8 cellular contexts compared by ENCODE assay signal in the genomic region with DNA sequence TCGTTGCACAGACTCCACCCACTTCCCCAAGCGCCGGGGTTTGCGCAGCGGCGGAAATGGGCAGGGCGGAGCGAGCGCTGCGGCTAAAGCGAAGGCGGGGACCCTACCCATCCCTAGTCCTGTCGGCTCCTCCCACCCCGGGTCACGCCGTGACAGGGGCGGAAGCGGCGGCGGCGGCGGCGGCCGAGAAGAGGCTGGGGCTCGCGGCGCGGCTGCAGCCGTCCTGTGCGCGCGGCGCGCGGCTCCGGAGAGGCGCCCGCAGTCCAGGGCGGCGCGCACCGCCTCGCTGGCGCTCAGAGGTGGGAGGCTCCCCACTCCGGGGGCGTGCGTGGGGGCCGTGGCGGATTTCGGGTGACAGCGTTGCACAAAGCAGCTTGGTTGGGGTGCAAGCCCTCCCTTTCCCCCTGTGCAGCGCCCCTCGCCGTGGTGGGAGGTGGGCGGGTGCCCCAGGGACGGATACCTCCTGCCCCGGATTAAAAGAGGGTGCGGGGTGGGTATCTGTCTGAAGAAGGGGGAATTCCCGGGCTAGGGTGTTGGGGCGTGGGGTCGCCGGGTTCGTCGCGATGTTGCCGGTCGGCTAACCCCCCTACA. TPM values are rescaled to one million over a fixed set of nuclear protein-coding genes. Genes with fewer than 3 reads are reported as not detected.
A peak's percentile ranks its signal among the peaks of the same experiment; 100 is the strongest.
DNase-seq lines count a peak whose midpoint lies in the region; ATAC-seq, FAIRE-seq and TF ChIP-seq lines count a peak whose summit lies in the region.

A gene with protein sequence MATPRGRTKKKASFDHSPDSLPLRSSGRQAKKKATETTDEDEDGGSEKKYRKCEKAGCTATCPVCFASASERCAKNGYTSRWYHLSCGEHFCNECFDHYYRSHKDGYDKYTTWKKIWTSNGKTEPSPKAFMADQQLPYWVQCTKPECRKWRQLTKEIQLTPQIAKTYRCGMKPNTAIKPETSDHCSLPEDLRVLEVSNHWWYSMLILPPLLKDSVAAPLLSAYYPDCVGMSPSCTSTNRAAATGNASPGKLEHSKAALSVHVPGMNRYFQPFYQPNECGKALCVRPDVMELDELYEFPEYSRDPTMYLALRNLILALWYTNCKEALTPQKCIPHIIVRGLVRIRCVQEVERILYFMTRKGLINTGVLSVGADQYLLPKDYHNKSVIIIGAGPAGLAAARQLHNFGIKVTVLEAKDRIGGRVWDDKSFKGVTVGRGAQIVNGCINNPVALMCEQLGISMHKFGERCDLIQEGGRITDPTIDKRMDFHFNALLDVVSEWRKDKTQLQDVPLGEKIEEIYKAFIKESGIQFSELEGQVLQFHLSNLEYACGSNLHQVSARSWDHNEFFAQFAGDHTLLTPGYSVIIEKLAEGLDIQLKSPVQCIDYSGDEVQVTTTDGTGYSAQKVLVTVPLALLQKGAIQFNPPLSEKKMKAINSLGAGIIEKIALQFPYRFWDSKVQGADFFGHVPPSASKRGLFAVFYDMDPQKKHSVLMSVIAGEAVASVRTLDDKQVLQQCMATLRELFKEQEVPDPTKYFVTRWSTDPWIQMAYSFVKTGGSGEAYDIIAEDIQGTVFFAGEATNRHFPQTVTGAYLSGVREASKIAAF (plus strand): TSS at position 150 of the 591 bp plus-strand sequence. CDS start 4,474 bp downstream, outside the sequence.

- peak within 1 kb of the TSS; percentile 85 for H3K9ac ChIP-seq in SU-DHL-6 (ENCODE audit: low read length)

- peak; percentile 91 for FAIRE-seq in GM12891 (lab: Jason Lieb, UNC)

- DNase-seq in GM12891 (ENCODE audit: insufficient read length, low spot score) (peak; percentile 93), NCI-H1092 (lab: John Stamatoyannopoulos, UW) (peak; percentile 94), amniotic stem cell (lab: John Stamatoyannopoulos, UW) (peak; percentile 91), right atrium auricular region (ENCODE audit: low spot score) (peak; percentile 97), pulmonary artery endothelial cell (ENCODE audit: low read depth, low spot score) (peak; percentile 92), HK-2 (ENCODE audit: unreplicated experiment) (no peak)

- H3K36me3 ChIP-seq in SU-DHL-6 (ENCODE audit: low read length) (peaks cover 8% of the 10 kb centered on the region; the same call in 1 of the 2 replicates), right atrium auricular region (peaks cover 9% of the 10 kb centered on the region)

- H3K79me2 ChIP-seq in SU-DHL-6 (ENCODE audit: insufficient read depth, low read length), result peaks cover 5% of the 10 kb centered on the region; the same call in 1 of the 2 replicates

- TF ChIP-seq CTCF in SU-DHL-6 (IDR thresholded peaks at IDR 0.05; ENCODE audit: insufficient read depth, low read length, poor library complexity, severe bottlenecking), result no peak
- TF ChIP-seq CTCF in right atrium auricular region (IDR thresholded peaks at IDR 0.05), result no peak

- H4K20me1 ChIP-seq in SU-DHL-6 (ENCODE audit: low read depth, low read length), result no peaks in the 10 kb centered on the region

- H3K4me2 ChIP-seq in SU-DHL-6 (ENCODE audit: low read depth, low read length, poor library complexity, severe bottlenecking), result peak within 1 kb of the TSS; percentile 81

- peak within 1 kb of the TSS; percentile 96 for H2AFZ ChIP-seq in SU-DHL-6 (ENCODE audit: low read depth, low read length, severe bottlenecking)

- H3K27me3 ChIP-seq in SU-DHL-6 (ENCODE audit: low read length) (no peaks in the 10 kb centered on the region), right atrium auricular region (no peaks in the 10 kb centered on the region)

- H3K4me3 ChIP-seq in SU-DHL-6 (ENCODE audit: insufficient read depth, low read length, poor library complexity, severe bottlenecking), result peak within 1 kb of the TSS; percentile 88
- peak within 1 kb of the TSS; percentile 94 to 97 for H3K4me3 ChIP-seq in right atrium auricular region

- H3K4me1 ChIP-seq in right atrium auricular region, result peaks cover 0 to 19% of the 10 kb centered on the region in 2 donors

- H3K9me2 ChIP-seq in SU-DHL-6 (replicated peaks; ENCODE audit: insufficient read depth, low read length), result no peaks in the 10 kb centered on the region

- no peak; the same call in 1 of the 2 replicates for TF ChIP-seq POLR2A in GM12891 (IDR thresholded peaks at IDR 0.05; ENCODE audit: low read depth, low read length)

- H3F3A ChIP-seq in SU-DHL-6 (ENCODE audit: insufficient read depth), result peaks cover 19% of the 10 kb centered on the region

- H3K9me3 ChIP-seq in SU-DHL-6 (ENCODE audit: insufficient read depth, low read length) (no peaks in the 10 kb centered on the region), right atrium auricular region (no peaks in the 10 kb centered on the region)

- peak; percentile 88 for ATAC-seq in HG02610 (IDR thresholded peaks at IDR 0.05; ENCODE audit: unreplicated experiment)

- H3K27ac ChIP-seq in SU-DHL-6 (ENCODE audit: low read depth, low read length), result peak within 1 kb of the TSS; percentile 73
- H3K27ac ChIP-seq in right atrium auricular region, result peak within 1 kb of the TSS; percentile 82 to 87

TF ChIP-seq in GM12891, 5 proteins besides CTCF, POLR2A, EP300 and RAD21:
- peak; percentile 18; the same call in 1 of the 2 replicates for TF ChIP-seq POU2F2 (IDR thresholded peaks at IDR 0.05; ENCODE audit: low read depth, low read length)
- no peak for TF ChIP-seq PAX5 (IDR thresholded peaks at IDR 0.05; ENCODE audit: insufficient read depth, low read length, severe bottlenecking)
- TF ChIP-seq SPI1 (IDR thresholded peaks at IDR 0.05; ENCODE audit: low read depth, low read length), result peak; percentile 62
- TF ChIP-seq POLR2AphosphoS5 (IDR thresholded peaks at IDR 0.05; ENCODE audit: low read depth, low read length), result 0 out of 2 replicates have a peak, but pooled peaks have one; percentile 38

RNA-seq across cellular contexts. Expression of the gene that starts here (rescaled TPM):
- 13.1 TPM for polyA plus RNA-seq in GM12891 (2012; ENCODE audit: low read depth, missing spikeins)
- total RNA-seq in right atrium auricular region (10 to 100 TPM in 1 of 2 donors, 1 to 10 TPM in 1; 8.7 to 15.5 TPM), pulmonary artery endothelial cell (8.3 and 15.1 TPM in 2 replicates)
